Comparison of ENCODE assay signal across 2 cellular contexts in the genomic region with DNA sequence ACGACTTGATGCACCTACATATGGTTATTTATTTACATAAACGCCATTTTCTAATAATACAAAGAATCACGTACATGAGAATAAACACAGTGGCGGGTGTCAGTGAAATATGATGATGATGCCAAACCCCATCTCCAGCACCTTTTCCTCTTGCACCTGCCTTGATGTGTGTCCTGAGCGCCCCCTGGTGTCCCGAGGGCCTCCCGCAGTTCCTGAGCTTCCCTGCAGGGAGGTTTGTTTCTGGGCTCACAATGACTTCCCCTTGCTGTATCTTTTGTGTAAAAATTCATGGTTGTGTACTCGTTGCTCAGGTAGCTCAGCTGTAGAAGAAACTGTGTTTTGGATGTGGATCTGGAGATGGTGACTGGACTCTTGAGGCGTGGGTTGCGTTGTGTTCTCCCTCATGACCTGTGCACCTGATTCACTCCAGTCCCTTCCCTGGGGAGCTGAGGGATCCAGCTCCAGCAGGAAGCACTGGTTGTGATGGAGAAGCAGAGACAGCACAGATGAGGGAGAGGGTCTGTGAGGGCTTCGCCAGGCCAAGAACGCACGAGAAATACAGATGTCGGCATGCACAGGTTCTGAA.
TF ChIP-seq lines count a peak whose summit lies in the region.

No MANE protein-coding gene starts in this region.

TF ChIP-seq in HCT116, 20 proteins besides CTCF, POLR2A, EP300 and RAD21 (continued from another document):
- TF ChIP-seq, protein P1, sequence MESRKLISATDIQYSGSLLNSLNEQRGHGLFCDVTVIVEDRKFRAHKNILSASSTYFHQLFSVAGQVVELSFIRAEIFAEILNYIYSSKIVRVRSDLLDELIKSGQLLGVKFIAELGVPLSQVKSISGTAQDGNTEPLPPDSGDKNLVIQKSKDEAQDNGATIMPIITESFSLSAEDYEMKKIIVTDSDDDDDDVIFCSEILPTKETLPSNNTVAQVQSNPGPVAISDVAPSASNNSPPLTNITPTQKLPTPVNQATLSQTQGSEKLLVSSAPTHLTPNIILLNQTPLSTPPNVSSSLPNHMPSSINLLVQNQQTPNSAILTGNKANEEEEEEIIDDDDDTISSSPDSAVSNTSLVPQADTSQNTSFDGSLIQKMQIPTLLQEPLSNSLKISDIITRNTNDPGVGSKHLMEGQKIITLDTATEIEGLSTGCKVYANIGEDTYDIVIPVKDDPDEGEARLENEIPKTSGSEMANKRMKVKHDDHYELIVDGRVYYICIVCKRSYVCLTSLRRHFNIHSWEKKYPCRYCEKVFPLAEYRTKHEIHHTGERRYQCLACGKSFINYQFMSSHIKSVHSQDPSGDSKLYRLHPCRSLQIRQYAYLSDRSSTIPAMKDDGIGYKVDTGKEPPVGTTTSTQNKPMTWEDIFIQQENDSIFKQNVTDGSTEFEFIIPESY (IDR thresholded peaks at IDR 0.05; ENCODE audit: extremely low read depth, insufficient replicate concordance, low read length) = no peak
- TF ChIP-seq, protein P2, sequence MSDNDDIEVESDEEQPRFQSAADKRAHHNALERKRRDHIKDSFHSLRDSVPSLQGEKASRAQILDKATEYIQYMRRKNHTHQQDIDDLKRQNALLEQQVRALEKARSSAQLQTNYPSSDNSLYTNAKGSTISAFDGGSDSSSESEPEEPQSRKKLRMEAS (IDR thresholded peaks at IDR 0.05) = no peak
- TF ChIP-seq, protein P3, sequence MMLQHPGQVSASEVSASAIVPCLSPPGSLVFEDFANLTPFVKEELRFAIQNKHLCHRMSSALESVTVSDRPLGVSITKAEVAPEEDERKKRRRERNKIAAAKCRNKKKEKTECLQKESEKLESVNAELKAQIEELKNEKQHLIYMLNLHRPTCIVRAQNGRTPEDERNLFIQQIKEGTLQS (IDR thresholded peaks at IDR 0.05) = no peak
- no peak for TF ChIP-seq YY1 (IDR thresholded peaks at IDR 0.05; ENCODE audit: extremely low read depth, insufficient replicate concordance, low read depth, low read length)
- TF ChIP-seq, protein P4, sequence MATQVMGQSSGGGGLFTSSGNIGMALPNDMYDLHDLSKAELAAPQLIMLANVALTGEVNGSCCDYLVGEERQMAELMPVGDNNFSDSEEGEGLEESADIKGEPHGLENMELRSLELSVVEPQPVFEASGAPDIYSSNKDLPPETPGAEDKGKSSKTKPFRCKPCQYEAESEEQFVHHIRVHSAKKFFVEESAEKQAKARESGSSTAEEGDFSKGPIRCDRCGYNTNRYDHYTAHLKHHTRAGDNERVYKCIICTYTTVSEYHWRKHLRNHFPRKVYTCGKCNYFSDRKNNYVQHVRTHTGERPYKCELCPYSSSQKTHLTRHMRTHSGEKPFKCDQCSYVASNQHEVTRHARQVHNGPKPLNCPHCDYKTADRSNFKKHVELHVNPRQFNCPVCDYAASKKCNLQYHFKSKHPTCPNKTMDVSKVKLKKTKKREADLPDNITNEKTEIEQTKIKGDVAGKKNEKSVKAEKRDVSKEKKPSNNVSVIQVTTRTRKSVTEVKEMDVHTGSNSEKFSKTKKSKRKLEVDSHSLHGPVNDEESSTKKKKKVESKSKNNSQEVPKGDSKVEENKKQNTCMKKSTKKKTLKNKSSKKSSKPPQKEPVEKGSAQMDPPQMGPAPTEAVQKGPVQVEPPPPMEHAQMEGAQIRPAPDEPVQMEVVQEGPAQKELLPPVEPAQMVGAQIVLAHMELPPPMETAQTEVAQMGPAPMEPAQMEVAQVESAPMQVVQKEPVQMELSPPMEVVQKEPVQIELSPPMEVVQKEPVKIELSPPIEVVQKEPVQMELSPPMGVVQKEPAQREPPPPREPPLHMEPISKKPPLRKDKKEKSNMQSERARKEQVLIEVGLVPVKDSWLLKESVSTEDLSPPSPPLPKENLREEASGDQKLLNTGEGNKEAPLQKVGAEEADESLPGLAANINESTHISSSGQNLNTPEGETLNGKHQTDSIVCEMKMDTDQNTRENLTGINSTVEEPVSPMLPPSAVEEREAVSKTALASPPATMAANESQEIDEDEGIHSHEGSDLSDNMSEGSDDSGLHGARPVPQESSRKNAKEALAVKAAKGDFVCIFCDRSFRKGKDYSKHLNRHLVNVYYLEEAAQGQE (IDR thresholded peaks at IDR 0.05; ENCODE audit: low read depth) = no peak
- TF ChIP-seq POLR2AphosphoS5 (IDR thresholded peaks at IDR 0.05; ENCODE audit: low read depth, low read length) = no peak
- no peak for TF ChIP-seq FOSL1 (IDR thresholded peaks at IDR 0.05; ENCODE audit: low read depth)

TF ChIP-seq in SK-N-SH treated with all-trans-retinoic acid at 6 μM for 48 hours, 23 proteins besides CTCF, POLR2A, EP300 and RAD21 (continued from another document):
- TF ChIP-seq, protein P5, sequence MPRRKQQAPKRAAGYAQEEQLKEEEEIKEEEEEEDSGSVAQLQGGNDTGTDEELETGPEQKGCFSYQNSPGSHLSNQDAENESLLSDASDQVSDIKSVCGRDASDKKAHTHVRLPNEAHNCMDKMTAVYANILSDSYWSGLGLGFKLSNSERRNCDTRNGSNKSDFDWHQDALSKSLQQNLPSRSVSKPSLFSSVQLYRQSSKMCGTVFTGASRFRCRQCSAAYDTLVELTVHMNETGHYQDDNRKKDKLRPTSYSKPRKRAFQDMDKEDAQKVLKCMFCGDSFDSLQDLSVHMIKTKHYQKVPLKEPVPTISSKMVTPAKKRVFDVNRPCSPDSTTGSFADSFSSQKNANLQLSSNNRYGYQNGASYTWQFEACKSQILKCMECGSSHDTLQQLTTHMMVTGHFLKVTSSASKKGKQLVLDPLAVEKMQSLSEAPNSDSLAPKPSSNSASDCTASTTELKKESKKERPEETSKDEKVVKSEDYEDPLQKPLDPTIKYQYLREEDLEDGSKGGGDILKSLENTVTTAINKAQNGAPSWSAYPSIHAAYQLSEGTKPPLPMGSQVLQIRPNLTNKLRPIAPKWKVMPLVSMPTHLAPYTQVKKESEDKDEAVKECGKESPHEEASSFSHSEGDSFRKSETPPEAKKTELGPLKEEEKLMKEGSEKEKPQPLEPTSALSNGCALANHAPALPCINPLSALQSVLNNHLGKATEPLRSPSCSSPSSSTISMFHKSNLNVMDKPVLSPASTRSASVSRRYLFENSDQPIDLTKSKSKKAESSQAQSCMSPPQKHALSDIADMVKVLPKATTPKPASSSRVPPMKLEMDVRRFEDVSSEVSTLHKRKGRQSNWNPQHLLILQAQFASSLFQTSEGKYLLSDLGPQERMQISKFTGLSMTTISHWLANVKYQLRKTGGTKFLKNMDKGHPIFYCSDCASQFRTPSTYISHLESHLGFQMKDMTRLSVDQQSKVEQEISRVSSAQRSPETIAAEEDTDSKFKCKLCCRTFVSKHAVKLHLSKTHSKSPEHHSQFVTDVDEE (CRISPR knock-in tag; IDR thresholded peaks at IDR 0.05) = no peak
- no peak for TF ChIP-seq BACH2 (CRISPR knock-in tag; IDR thresholded peaks at IDR 0.05; ENCODE audit: borderline replicate concordance)
- TF ChIP-seq ZFP3 (CRISPR knock-in tag; IDR thresholded peaks at IDR 0.05) = no peak
- TF ChIP-seq PPARA (CRISPR knock-in tag; IDR thresholded peaks at IDR 0.05; ENCODE audit: borderline replicate concordance) = no peak
- TF ChIP-seq ESRRG (CRISPR knock-in tag; IDR thresholded peaks at IDR 0.05) = no peak
- TF ChIP-seq ARNTL (CRISPR knock-in tag; IDR thresholded peaks at IDR 0.05; ENCODE audit: borderline replicate concordance, low read depth) = no peak
